ENCODE assay signal across 8 cellular contexts in the genomic region with DNA sequence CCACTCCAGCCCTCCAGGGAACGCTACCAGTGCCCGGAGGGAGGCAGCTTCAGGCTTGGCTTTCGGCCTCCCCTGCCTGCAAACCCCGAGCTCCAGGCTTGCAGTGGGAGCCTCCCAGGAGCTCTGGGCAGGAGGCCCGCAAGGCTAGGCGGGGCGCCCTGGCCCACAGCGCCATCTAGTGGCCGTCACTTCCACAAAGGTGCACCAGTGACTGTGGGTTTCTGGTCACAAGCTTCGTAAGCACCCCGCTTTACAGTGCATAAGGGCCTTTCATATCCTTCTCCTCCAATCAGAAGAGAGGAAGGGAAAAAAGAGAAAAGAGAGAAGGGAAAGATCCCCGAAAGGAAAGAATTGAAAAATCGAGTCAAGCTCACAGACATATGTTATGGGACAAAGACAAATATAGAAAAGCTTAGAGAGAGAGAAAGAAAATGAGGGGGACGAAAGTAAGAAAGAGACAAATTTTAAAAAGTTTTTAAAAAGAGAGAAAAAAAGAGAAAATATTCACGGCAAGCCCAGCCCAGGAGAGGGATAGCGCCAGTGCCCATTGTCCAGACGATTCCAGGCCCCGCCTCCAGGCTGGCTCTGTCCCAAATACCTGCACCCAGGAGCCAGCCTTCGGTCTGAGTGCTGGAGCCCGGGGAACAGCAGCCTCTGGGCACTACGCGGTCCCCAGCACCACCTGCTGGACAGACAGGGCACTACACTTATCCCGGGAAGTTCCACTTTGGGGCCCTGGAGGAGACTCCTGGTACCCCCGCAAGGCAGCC.
DNase-seq lines count a peak whose midpoint lies in the region; ATAC-seq and TF ChIP-seq lines count a peak whose summit lies in the region.

No MANE protein-coding gene starts in this region.

- no peaks in the 10 kb centered on the region for H3K9me3 Mint-ChIP-seq in Calu3 (ENCODE audit: low read depth, unreplicated experiment)
- H3K9me3 Mint-ChIP-seq in activated CD4-positive, alpha-beta T cell treated with anti-CD3 and anti-CD28 coated beads for 36 hours (ENCODE audit: low read depth): no peaks in the 10 kb centered on the region

- intact Hi-C loops in Calu3 (cut with micrococcal nuclease; ENCODE audit: unreplicated experiment): loop anchor here (1.0 to 5.0 kb wide), 10 partner anchors 82 to 958 kb away; no protein-coding TSS in a partner anchor
- intact Hi-C loops in activated CD4-positive, alpha-beta T cell treated with anti-CD3 and anti-CD28 coated beads for 36 hours (cut with DNase I, micrococcal nuclease): loop anchor here (1.0 to 10.0 kb wide), 8 partner anchors 270 to 1426 kb away; no protein-coding TSS in a partner anchor

- H3K4me1 Mint-ChIP-seq in Calu3 (ENCODE audit: low read depth, unreplicated experiment): peaks cover 21% of the 10 kb centered on the region
- peaks cover 7% of the 10 kb centered on the region for H3K4me1 Mint-ChIP-seq in activated CD4-positive, alpha-beta T cell treated with anti-CD3 and anti-CD28 coated beads for 36 hours

- H3K36me3 Mint-ChIP-seq in Calu3 (ENCODE audit: insufficient read depth, unreplicated experiment): peaks cover 12% of the 10 kb centered on the region
- peaks cover 4% of the 10 kb centered on the region for H3K36me3 Mint-ChIP-seq in activated CD4-positive, alpha-beta T cell treated with anti-CD3 and anti-CD28 coated beads for 36 hours (ENCODE audit: low read depth)

- CTCF ChIA-PET in Calu3 (lab: Charles Lee): interaction anchor here (0.6 to 2.9 kb wide), 56 partner anchors 9 to 957 kb away, joined by 3 to 66 read pairs (median 6); no protein-coding TSS in a partner anchor
- CTCF ChIA-PET in activated CD4-positive, alpha-beta T cell treated with anti-CD3 and anti-CD28 coated beads for 36 hours (lab: Charles Lee): interaction anchor here (0.5 to 2.1 kb wide), 73 partner anchors 9 to 1863 kb away, joined by 3 to 43 read pairs (median 4); no protein-coding TSS in a partner anchor

- ATAC-seq in HG02798 (IDR thresholded peaks at IDR 0.05; ENCODE audit: poor library complexity, unreplicated experiment): peak; percentile 58
- peak; percentile 94 for ATAC-seq in activated CD4-positive, alpha-beta T cell treated with anti-CD3 and anti-CD28 coated beads for 36 hours

- TF ChIP-seq CTCF in Calu3 (IDR thresholded peaks at IDR 0.05; ENCODE audit: unreplicated experiment) (peak; percentile 97), choroid plexus epithelial cell (conservative IDR thresholded peaks at IDR 0.05; ENCODE audit: low read depth, low read length) (peak; percentile 95)

- POLR2A ChIA-PET in activated CD4-positive, alpha-beta T cell treated with anti-CD3 and anti-CD28 coated beads for 36 hours (lab: Charles Lee): interaction anchor here (0.6 to 0.7 kb wide), 2 partner anchors 104 to 248 kb away, joined by 5 to 8 read pairs; no protein-coding TSS in a partner anchor

- H3K27ac Mint-ChIP-seq in Calu3 (ENCODE audit: unreplicated experiment): peak overlapping the region; percentile 83
- peak overlapping the region; percentile 10 for H3K27ac Mint-ChIP-seq in activated CD4-positive, alpha-beta T cell treated with anti-CD3 and anti-CD28 coated beads for 36 hours

- H3K4me3 ChIP-seq in choroid plexus epithelial cell (ENCODE audit: low read depth, low read length): peak overlapping the region; percentile 35

- H3K27me3 Mint-ChIP-seq in Calu3 (ENCODE audit: unreplicated experiment): no peaks in the 10 kb centered on the region
- H3K27me3 Mint-ChIP-seq in activated CD4-positive, alpha-beta T cell treated with anti-CD3 and anti-CD28 coated beads for 36 hours: no peaks in the 10 kb centered on the region

- peak; percentile 99 for DNase-seq in Calu3
- DNase-seq in NCI-H446 treated with DMSO at 0.1 percent for 48 hours (lab: John Stamatoyannopoulos, UW): peak; percentile 96
- DNase-seq in activated CD4-positive, alpha-beta T cell treated with anti-CD3 and anti-CD28 coated beads for 36 hours: peak; percentile 90
- DNase-seq in choroid plexus epithelial cell (ENCODE audit: low read depth): peak; percentile 87
- peak; percentile 78 for DNase-seq in kidney glomerular epithelial cell (lab: John Stamatoyannopoulos, UW)
- peak; percentile 48 to 64 for DNase-seq in stimulated activated CD4-positive, alpha-beta T cell treated with anti-CD3 and anti-CD28 coated beads, Interleukin-15, amount 100 ng/mL, for 48 hours (ENCODE audit: low read depth in 2 of 2)
- DNase-seq in OCI-M2 (lab: John Stamatoyannopoulos, UW; ENCODE audit: unreplicated experiment): no peak

- peak overlapping the region; percentile 65 for H3K4me3 Mint-ChIP-seq in Calu3 (ENCODE audit: low read depth, unreplicated experiment)
- H3K4me3 Mint-ChIP-seq in activated CD4-positive, alpha-beta T cell treated with anti-CD3 and anti-CD28 coated beads for 36 hours: peak overlapping the region; percentile 32

- no TSS peak for BruUV-seq in Calu3 (replicated peaks; lab: Mats Ljungman, UMichigan)
